Comparison of ENCODE assay signal across 8 cellular contexts in genomic region chr17:21511368-21512195, GRCh38.
DNase-seq lines count a peak whose midpoint lies in the region; ATAC-seq, FAIRE-seq and TF ChIP-seq lines count a peak whose summit lies in the region.

No MANE protein-coding gene starts in this region.

- intact Hi-C loops in right cardiac atrium (cut with DNase I): loop anchor here in 3 of 4 donors (2.0 to 10.0 kb wide), 4 partner anchors 53 to 397 kb away; partner anchors contain the start of gene MAP2K3 (in 1 of the 3)

- peak; percentile 84 to 87 for DNase-seq in A549 (ENCODE audit: low read depth in 1 of 2, low spot score in 1 of 2)
- DNase-seq in MV-4-11 (lab: John Stamatoyannopoulos, UW): peak; percentile 67
- DNase-seq in T1000 (lab: John Stamatoyannopoulos, UW): peak; percentile 7
- peak; percentile 46 for DNase-seq in astrocyte of the cerebellum (ENCODE audit: low read depth)
- peak; percentile 85 to 94 (median 93) for DNase-seq in right cardiac atrium
- DNase-seq in progenitor cell of endocrine pancreas (ENCODE audit: low spot score, unreplicated experiment): peak; percentile 76
- DNase-seq in upper lobe of left lung: peak; percentile 92 to 95

- H3K27me3 ChIP-seq in right cardiac atrium (ENCODE audit: control insufficient read depth, insufficient read depth): no peaks in the 10 kb centered on the region
- no peaks in the 10 kb centered on the region for H3K27me3 ChIP-seq in upper lobe of left lung

- TF ChIP-seq POLR2A in A549 (IDR thresholded peaks at IDR 0.05; ENCODE audit: low read length) (no peak), upper lobe of left lung (IDR thresholded peaks at IDR 0.05) (no peak)

- POLR2A ChIA-PET in A549 (lab: Yijun Ruan, JAX): interaction anchor here (0.7 to 1.1 kb wide), 2 partner anchors 55 to 224 kb away, joined by 3 read pairs; no protein-coding TSS in a partner anchor

- H3K4me1 ChIP-seq in A549 (no peaks in the 10 kb centered on the region; the same call in 2 of the 3 replicates), right cardiac atrium (ENCODE audit: control insufficient read depth, insufficient read depth, low read length) (no peaks in the 10 kb centered on the region), upper lobe of left lung (peaks cover 9 to 15% (median 13%) of the 10 kb centered on the region in 4 donors)

- peak overlapping the region; percentile 58 for H3K4me3 Mint-ChIP-seq in progenitor cell of endocrine pancreas (ENCODE audit: low read depth)

- ATAC-seq in A549 (peak; percentile 93 to 98), GM18868 (IDR thresholded peaks at IDR 0.05; ENCODE audit: unreplicated experiment) (peak; percentile 79), right cardiac atrium (peak; percentile 96), upper lobe of left lung (ENCODE audit: low FRiP score in 2 of 2) (peak; percentile 93 to 96)

- TF ChIP-seq CTCF in A549 (IDR thresholded peaks at IDR 0.05) (peak; percentile 86), astrocyte of the cerebellum (IDR thresholded peaks at IDR 0.05; ENCODE audit: low read depth, low read length, missing control alignments) (peak; percentile 79), progenitor cell of endocrine pancreas (IDR thresholded peaks at IDR 0.05; ENCODE audit: unreplicated experiment) (peak; percentile 83), upper lobe of left lung (IDR thresholded peaks at IDR 0.05) (peak; percentile 59 to 85 (median 72))

- TF ChIP-seq RAD21 in A549 (conservative IDR thresholded peaks at IDR 0.05 in 1 of 2, IDR thresholded peaks at IDR 0.05 in 1 of 2): peak; percentile 69 to 86

- H3K4me3 ChIP-seq in A549 (peak overlapping the region; percentile 43), astrocyte of the cerebellum (ENCODE audit: low read depth, low read length) (peak overlapping the region; percentile 50), right cardiac atrium (ENCODE audit: low read length) (peak overlapping the region; percentile 67), upper lobe of left lung (peak overlapping the region; percentile 12 to 69 (median 54))

- in situ Hi-C loops in astrocyte of the cerebellum (cut with HindIII; ENCODE audit: low sequenced_read_pairs): no loop called here

- H3K9me3 ChIP-seq in A549: no peaks in the 10 kb centered on the region
- no peaks in the 10 kb centered on the region for H3K9me3 ChIP-seq in right cardiac atrium (ENCODE audit: control insufficient read depth, low read length)
- no peaks in the 10 kb centered on the region for H3K9me3 ChIP-seq in upper lobe of left lung

- H3K27ac ChIP-seq in A549: peak overlapping the region; percentile 24 to 79; a peak in 5 of 6 replicates
- H3K27ac ChIP-seq in right cardiac atrium (ENCODE audit: low read length): peak overlapping the region; percentile 55
- H3K27ac ChIP-seq in upper lobe of left lung: peak overlapping the region in 3 of 4 donors; percentile 48 to 75 (median 68)

- no peak for TF ChIP-seq EP300 in A549 (IDR thresholded peaks at IDR 0.05)
- no peak for TF ChIP-seq EP300 in upper lobe of left lung (IDR thresholded peaks at IDR 0.05)

- CTCF ChIA-PET in A549 (lab: Yijun Ruan, JAX): interaction anchor here (0.6 to 10.3 kb wide), 53 partner anchors 12 to 711 kb away, joined by 3 to 189 read pairs (median 5); partner anchors contain the start of genes DHRS7B, NATD1 and USP22

- peak overlapping the region; percentile 83 for H3K4me2 ChIP-seq in A549

- no peaks in the 10 kb centered on the region for H3K9me3 Mint-ChIP-seq in progenitor cell of endocrine pancreas (ENCODE audit: low read depth)

- peaks cover 67% of the 10 kb centered on the region for H3K27me3 Mint-ChIP-seq in progenitor cell of endocrine pancreas

- no peaks in the 10 kb centered on the region for H3K36me3 Mint-ChIP-seq in progenitor cell of endocrine pancreas (ENCODE audit: insufficient read depth)

- peak overlapping the region; percentile 79 for H3K27ac Mint-ChIP-seq in progenitor cell of endocrine pancreas

- FAIRE-seq in A549 (lab: Jason Lieb, UNC): peak; percentile 49

- H3K36me3 ChIP-seq in upper lobe of left lung: no peaks in the 10 kb centered on the region

- 19% methylated on average over 68 of the region's 78 CpGs for WGBS in A549 (ENCODE audit: missing lambda C conversion rate)
- 5% methylated on average over 78 of the region's 78 CpGs for WGBS in right cardiac atrium
- 5 to 6% methylated on average over 27 to 64 of the region's 78 CpGs for WGBS in upper lobe of left lung, 2 donors

- H3K4me1 Mint-ChIP-seq in progenitor cell of endocrine pancreas (ENCODE audit: low read depth): peaks cover 16% of the 10 kb centered on the region

TF ChIP-seq in A549, 52 proteins besides CTCF, POLR2A, EP300 and RAD21:
- TF ChIP-seq RNF2 (IDR thresholded peaks at IDR 0.05; ENCODE audit: borderline replicate concordance, low read depth): peak; percentile 42; the same call in 1 of the 2 replicates
- TF ChIP-seq MAX (IDR thresholded peaks at IDR 0.05): peak; percentile 67
- no peak for TF ChIP-seq CBX8 (IDR thresholded peaks at IDR 0.05)
- TF ChIP-seq ZSCAN20 (CRISPR knock-in tag; IDR thresholded peaks at IDR 0.05): no peak
- TF ChIP-seq SMC3 (IDR thresholded peaks at IDR 0.05): peak; percentile 91

Comparison
In these comparisons a context has a peak if more than half of its experiments do, and no peak if none do; other contexts are left out.
1. Peak in every context shown above with its lines: DNase-seq, ATAC-seq, H3K4me3 ChIP-seq and H3K27ac ChIP-seq.
2. DNase-seq: peak in every context shown above with its lines; median percentile 94 in upper lobe of left lung; 93 in right cardiac atrium; 86 in A549; 76 in progenitor cell of endocrine pancreas; 67 in MV-4-11; 46 in astrocyte of the cerebellum; 7 in T1000.